20 cellular contexts compared by ENCODE assay signal in genomic region chr3:197278933-197279332, GRCh38. TPM values are rescaled to one million over a fixed set of nuclear protein-coding genes. Genes with fewer than 3 reads are reported as not detected.
DNase-seq lines count a peak whose midpoint lies in the region; ATAC-seq, FAIRE-seq and TF ChIP-seq lines count a peak whose summit lies in the region.
"Had no signal": no experiment of that assay in that cellular context is flagged by ENCODE, and none has a peak within 500 bp of the region (broad histone marks: within the 10 kb centered on the region; RNA-seq: fewer than 3 reads in every experiment).

No MANE protein-coding gene starts in this region.

- no peaks in the 10 kb centered on the region for H3K9me3 Mint-ChIP-seq in osteocyte (ENCODE audit: unreplicated experiment)
- no peaks in the 10 kb centered on the region for H3K9me3 Mint-ChIP-seq in activated CD4-positive, alpha-beta T cell treated with anti-CD3 and anti-CD28 coated beads, Interleukin-2, amount 10 ng/mL, durations not matched to agents 24 days and 14 days
- H3K9me3 Mint-ChIP-seq: CD4-positive, CD25-positive, alpha-beta regulatory T cell; CD8-positive, alpha-beta memory T cell had no signal

- no peaks in the 10 kb centered on the region for H3K27me3 Mint-ChIP-seq in osteocyte (ENCODE audit: unreplicated experiment)
- no peaks in the 10 kb centered on the region for H3K27me3 Mint-ChIP-seq in activated CD4-positive, alpha-beta T cell treated with anti-CD3 and anti-CD28 coated beads, Interleukin-2, amount 10 ng/mL, durations not matched to agents 24 days and 14 days
- H3K27me3 Mint-ChIP-seq: CD4-positive, CD25-positive, alpha-beta regulatory T cell; CD8-positive, alpha-beta memory T cell had no signal

- no peak for DNase-seq in HepG2 (ENCODE audit: low spot score)
- no peak for DNase-seq in right lobe of liver
- no peak for DNase-seq in PC-9
- no peak for DNase-seq in osteocyte (ENCODE audit: extremely low spot score, unreplicated experiment)
- no peak for DNase-seq in activated CD4-positive, alpha-beta T cell treated with anti-CD3 and anti-CD28 coated beads, Interleukin-2, amount 10 ng/mL, durations not matched to agents 24 days and 14 days
- no peak for DNase-seq in SHP77 (lab: John Stamatoyannopoulos, UW)
- DNase-seq: 8988T; ACHN; BE2C; C1 segment of cervical spinal cord; CD4-positive, CD25-positive, alpha-beta regulatory T cell; CD8-positive, alpha-beta memory T cell; COR-L47; DMS 273 treated with DMSO at 0.1 percent for 48 hours; GM23248; HCEC 1CT had no signal

- H3K36me3 Mint-ChIP-seq in osteocyte (ENCODE audit: unreplicated experiment): peaks cover 40% of the 10 kb centered on the region
- peaks cover 37% of the 10 kb centered on the region for H3K36me3 Mint-ChIP-seq in activated CD4-positive, alpha-beta T cell treated with anti-CD3 and anti-CD28 coated beads, Interleukin-2, amount 10 ng/mL, durations not matched to agents 24 days and 14 days (ENCODE audit: low read depth)

- H4K20me1 ChIP-seq in HepG2 (ENCODE audit: insufficient read depth, low read length) (0 out of 2 replicates have a peak, but pooled peaks cover 3% of the 10 kb centered on the region), PC-9 (ENCODE audit: insufficient read depth) (peaks cover 49% of the 10 kb centered on the region)

- TF ChIP-seq POLR2A in HepG2 (IDR thresholded peaks at IDR 0.05; ENCODE audit: insufficient read depth in 1 of 2, low read depth in 2 of 2, low read length in 2 of 2): no peak
- no peak for TF ChIP-seq POLR2A in right lobe of liver (IDR thresholded peaks at IDR 0.05)

- H3K27ac ChIP-seq in HepG2 (ENCODE audit: extremely low read length, insufficient read depth, low read length): peak overlapping the region; percentile 18
- H3K27ac ChIP-seq in right lobe of liver: no peak overlapping the region
- H3K27ac ChIP-seq in PC-9: 0 out of 2 replicates have a peak overlapping the region, but pooled peaks have one; percentile 6
- H3K27ac ChIP-seq: GM23248 had no signal

- H3K4me1 Mint-ChIP-seq in osteocyte (ENCODE audit: unreplicated experiment): peaks cover 21% of the 10 kb centered on the region
- H3K4me1 Mint-ChIP-seq in activated CD4-positive, alpha-beta T cell treated with anti-CD3 and anti-CD28 coated beads, Interleukin-2, amount 10 ng/mL, durations not matched to agents 24 days and 14 days: peaks cover 16% of the 10 kb centered on the region

- H3K36me3 ChIP-seq in HepG2 (replicated peaks in 1 of 2; ENCODE audit: control insufficient read depth in 1 of 2, insufficient read depth in 2 of 2, low read length in 2 of 2) (peaks cover 9 to 37% of the 10 kb centered on the region in 2 experiments), right lobe of liver (peaks cover 0 to 21% (median 7%) of the 10 kb centered on the region in 4 donors), PC-9 (ENCODE audit: low read depth) (peaks cover 71% of the 10 kb centered on the region)

- no peaks in the 10 kb centered on the region for H3K9me2 ChIP-seq in PC-9 (ENCODE audit: insufficient read depth)

- H3K9me3 ChIP-seq in HepG2 (ENCODE audit: low read length) (no peaks in the 10 kb centered on the region), right lobe of liver (no peaks in the 10 kb centered on the region), PC-9 (ENCODE audit: insufficient read depth, low read depth) (no peaks in the 10 kb centered on the region)
- H3K9me3 ChIP-seq: BE2C had no signal

- intact Hi-C loops in HepG2 (cut with micrococcal nuclease; ENCODE audit: unreplicated experiment) (loop anchor here (5.0 kb wide), 1 partner anchor 223 kb away; no protein-coding TSS in a partner anchor), right lobe of liver (cut with DNase I) (no loop called here), PC-9 (cut with micrococcal nuclease; ENCODE audit: unreplicated experiment) (no loop called here)
- intact Hi-C loops in activated CD4-positive, alpha-beta T cell treated with anti-CD3 and anti-CD28 coated beads, Interleukin-2, amount 10 ng/mL, durations not matched to agents 24 days and 14 days (cut with micrococcal nuclease): no loop called here

- POLR2A ChIA-PET in HepG2 (lab: Yijun Ruan, JAX): no interaction called here
- POLR2A ChIA-PET in PC-9 (lab: Charles Lee; ENCODE audit: unreplicated experiment): interaction anchor here (0.7 kb wide), 1 partner anchor 1239 kb away, joined by 4 read pairs; no protein-coding TSS in a partner anchor

- H2AFZ ChIP-seq in HepG2 (ENCODE audit: low read length): no peak overlapping the region
- no peak overlapping the region for H2AFZ ChIP-seq in PC-9
- H2AFZ ChIP-seq: GM23248 had no signal

- TF ChIP-seq CTCF in HepG2 (CRISPR knock-in tag; IDR thresholded peaks at IDR 0.05) (no peak), right lobe of liver (IDR thresholded peaks at IDR 0.05) (no peak), PC-9 (conservative IDR thresholded peaks at IDR 0.05) (no peak), osteocyte (IDR thresholded peaks at IDR 0.05) (no peak)

- peaks cover 46% of the 10 kb centered on the region for H3K4me1 ChIP-seq in HepG2 (ENCODE audit: insufficient read depth, low read length)
- H3K4me1 ChIP-seq in right lobe of liver: peaks cover 0 to 27% (median 2%) of the 10 kb centered on the region in 4 donors
- no peaks in the 10 kb centered on the region for H3K4me1 ChIP-seq in PC-9 (replicated peaks; ENCODE audit: insufficient read depth)
- H3K4me1 ChIP-seq: BE2C had no signal

- H3K27me3 ChIP-seq in HepG2 (ENCODE audit: control insufficient read depth in 1 of 2, insufficient read depth in 2 of 2, low read length in 2 of 2): no peaks in the 10 kb centered on the region
- no peaks in the 10 kb centered on the region for H3K27me3 ChIP-seq in right lobe of liver
- H3K27me3 ChIP-seq in PC-9 (ENCODE audit: insufficient read depth, low read depth): no peaks in the 10 kb centered on the region
- H3K27me3 ChIP-seq: BE2C had no signal

- no peak for TF ChIP-seq RAD21 in HepG2 (CRISPR knock-in tag; IDR thresholded peaks at IDR 0.05)

- in situ Hi-C loops in HepG2 (cut with HindIII; ENCODE audit: extremely low pct_ligation_motif_present, low pct_unique_long_range_greater_than_20kb): no loop called here

- H3K9ac ChIP-seq in HepG2 (ENCODE audit: insufficient read depth, low read depth, low read length): no peak overlapping the region
- H3K9ac ChIP-seq: GM23248 had no signal

- TF ChIP-seq EP300 in HepG2 (IDR thresholded peaks at IDR 0.05; ENCODE audit: low read depth in 2 of 2, low read length in 2 of 2) (no peak), HepG2 (CRISPR knock-in tag; IDR thresholded peaks at IDR 0.05; ENCODE audit: borderline replicate concordance) (no peak)

- ATAC-seq in HepG2: no peak
- ATAC-seq in right lobe of liver: no peak
- no peak for ATAC-seq in HG02678 (IDR thresholded peaks at IDR 0.05; ENCODE audit: unreplicated experiment)
- no peak for ATAC-seq in HG03442 (IDR thresholded peaks at IDR 0.05; ENCODE audit: unreplicated experiment)

- H3K4me3 Mint-ChIP-seq in osteocyte (ENCODE audit: unreplicated experiment): no peak overlapping the region
- no peak overlapping the region for H3K4me3 Mint-ChIP-seq in activated CD4-positive, alpha-beta T cell treated with anti-CD3 and anti-CD28 coated beads, Interleukin-2, amount 10 ng/mL, durations not matched to agents 24 days and 14 days
- H3K4me3 Mint-ChIP-seq: CD4-positive, CD25-positive, alpha-beta regulatory T cell; CD8-positive, alpha-beta memory T cell had no signal

- peak overlapping the region; percentile 66 for H3K27ac Mint-ChIP-seq in osteocyte (ENCODE audit: unreplicated experiment)
- H3K27ac Mint-ChIP-seq in activated CD4-positive, alpha-beta T cell treated with anti-CD3 and anti-CD28 coated beads, Interleukin-2, amount 10 ng/mL, durations not matched to agents 24 days and 14 days: no peak overlapping the region

- H3K4me2 ChIP-seq in HepG2 (ENCODE audit: low read depth, low read length) (no peak overlapping the region), PC-9 (no peak overlapping the region)

- BruUV-seq in HepG2 (replicated peaks; lab: Mats Ljungman, UMichigan) (no TSS peak), PC-9 (replicated peaks; lab: Mats Ljungman, UMichigan) (no TSS peak)

- no peak for FAIRE-seq in HepG2 (lab: Jason Lieb, UNC)
- FAIRE-seq: G401.6, GM12891 had no signal

- CTCF ChIA-PET in HepG2 (lab: Yijun Ruan, JAX; ENCODE audit: low intra/inter-chr PET ratio, low total read pairs): no interaction called here
- CTCF ChIA-PET in PC-9 (lab: Charles Lee): interaction anchor here (1.0 kb wide), 1 partner anchor 176 kb away, joined by 5 read pairs; no protein-coding TSS in a partner anchor

- H3K79me2 ChIP-seq in HepG2 (ENCODE audit: insufficient read depth, low read length) (peaks cover 85% of the 10 kb centered on the region), PC-9 (ENCODE audit: low read depth) (peaks cover 87% of the 10 kb centered on the region)

- peaks cover 45% of the 10 kb centered on the region for H3F3A ChIP-seq in PC-9 (ENCODE audit: insufficient read depth, low read depth)

- H3K4me3 ChIP-seq in HepG2 (replicated peaks in 1 of 3; ENCODE audit: insufficient read depth in 1 of 3, low read depth in 2 of 3, low read length in 3 of 3) (no peak overlapping the region), right lobe of liver (no peak overlapping the region), PC-9 (no peak overlapping the region)
- H3K4me3 ChIP-seq: GM23248 had no signal

RNA-seq across cellular contexts. Expression of gene DLG1, which starts 19.5 kb away (rescaled TPM):
- total RNA-seq in HepG2 (2016; rRNA removed; fragmentation: Illumina TruSeq; extraction: Trizol) (104 and 105 TPM in 2 replicates), right lobe of liver (10 to 100 TPM; 36.1 to 50.2 (median 44.2) TPM), PC-9 (2021) (193 and 201 TPM in 2 replicates), osteocyte (168 and 171 TPM in 2 replicates)
- total RNA-seq in HepG2 (2016; cell fraction: cytosol; rRNA removed; fragmentation: Illumina TruSeq; extraction: Trizol; ENCODE audit: low read depth): 40.0 and 44.2 TPM in 2 replicates
- total RNA-seq in HepG2 (2016; cell fraction: insoluble cytoplasmic fraction; rRNA removed; fragmentation: Illumina TruSeq; extraction: Trizol): 102 and 106 TPM in 2 replicates
- 33.5 and 37.5 TPM in 2 replicates for total RNA-seq in HepG2 (2016; cell fraction: membrane; rRNA removed; fragmentation: Illumina TruSeq; extraction: Trizol)
- total RNA-seq in HepG2 (2016; cell fraction: nucleus; rRNA removed; fragmentation: Illumina TruSeq; extraction: Trizol): 208 and 219 TPM in 2 replicates
- 30.4 and 30.5 TPM in 2 replicates for polyA plus RNA-seq in HepG2 (2011; rRNA removed)
- polyA plus RNA-seq in HepG2 (2011; cell fraction: cytosol; rRNA removed): 7.7 and 13.1 TPM in 2 replicates
- 38.0 and 75.0 TPM in 2 replicates for polyA plus RNA-seq in HepG2 (2011; cell fraction: nucleus; rRNA removed)
- polyA plus RNA-seq in HepG2 (2012): 34.1 and 38.3 TPM in 2 replicates
- 3.7 and 3.9 TPM in 2 replicates for polyA plus RNA-seq in HepG2 (2016; cell fraction: cytosol; fragmentation: Illumina TruSeq; extraction: Trizol; ENCODE audit: low read depth)
- 67.8 and 68.9 TPM in 2 replicates for polyA plus RNA-seq in HepG2 (2016; cell fraction: insoluble cytoplasmic fraction; fragmentation: Illumina TruSeq; extraction: Trizol; ENCODE audit: low read depth)
- 10.5 and 12.7 TPM in 2 replicates for polyA plus RNA-seq in HepG2 (2016; cell fraction: membrane; fragmentation: Illumina TruSeq; extraction: Trizol; ENCODE audit: low read depth)
- polyA plus RNA-seq in HepG2 (2016; cell fraction: nucleus; fragmentation: Illumina TruSeq; extraction: Trizol; ENCODE audit: insufficient read depth, low read depth): 110 and 123 TPM in 2 replicates
- polyA minus RNA-seq in HepG2 (2011; rRNA and poly(A)+ RNA removed; ENCODE audit: low replicate concordance): 42.3 and 46.0 TPM in 2 replicates
- polyA minus RNA-seq in HepG2 (2011; cell fraction: cytosol; rRNA and poly(A)+ RNA removed): 23.2 and 29.7 TPM in 2 replicates
- 241 and 244 TPM in 2 replicates for polyA minus RNA-seq in HepG2 (2011; cell fraction: nucleus; rRNA and poly(A)+ RNA removed)
- 81.1 and 84.1 TPM in 2 replicates for total RNA-seq in activated CD4-positive, alpha-beta T cell treated with anti-CD3 and anti-CD28 coated beads, Interleukin-2, amount 10 ng/mL, durations not matched to agents 24 days and 14 days

Comparison
In these comparisons a context has a peak if more than half of its experiments do, and no peak if none do; other contexts are left out.
1. H3K27ac ChIP-seq: peak in HepG2 (single experiment) and PC-9 (single experiment); none in right lobe of liver (0 of 3).